Comparison of ENCODE assay signal across 1 cellular context in the genomic region with DNA sequence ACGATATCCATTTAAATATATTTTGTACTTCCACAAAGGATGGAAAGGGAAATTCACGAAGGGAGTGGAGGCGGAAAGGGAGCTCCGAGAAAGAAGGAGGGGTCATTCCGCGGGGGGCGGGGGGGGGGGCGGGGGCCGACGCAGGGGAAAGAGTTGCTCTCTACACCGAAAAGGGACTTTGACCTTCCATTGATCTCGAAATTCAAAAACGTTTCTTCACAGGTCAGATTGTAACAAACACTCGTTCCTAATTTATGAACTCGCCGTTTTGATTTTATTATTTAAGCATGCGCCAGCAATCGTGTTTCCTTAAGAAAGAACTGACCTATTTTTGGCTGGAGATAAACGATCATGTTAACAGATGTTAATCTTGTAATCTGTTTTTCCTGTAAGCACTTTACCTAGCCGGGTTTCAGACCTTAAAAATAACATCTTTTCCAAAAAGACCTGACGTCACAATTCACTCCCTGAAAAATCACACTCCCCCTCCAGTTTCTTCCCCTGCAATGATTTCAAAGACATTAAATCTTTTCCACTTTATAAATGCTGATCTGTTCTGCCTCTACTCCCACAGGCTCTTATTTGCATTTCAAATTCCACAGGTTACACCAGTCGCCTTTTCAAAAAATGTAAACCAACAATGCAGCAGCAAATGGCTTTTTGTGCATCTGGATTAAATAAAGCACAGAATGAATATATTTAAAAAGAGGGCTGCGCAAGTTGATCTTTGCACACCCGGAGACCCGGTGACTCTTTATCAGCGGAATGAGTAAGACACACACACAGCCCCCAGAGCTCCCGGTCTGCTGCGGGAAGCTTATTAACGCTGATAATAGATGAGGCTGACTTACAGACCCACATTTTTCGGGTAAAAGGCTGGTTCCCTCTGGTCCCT.
A peak's percentile ranks its signal among the peaks of the same experiment; 100 is the strongest.
TF ChIP-seq lines count a peak whose summit lies in the region.

No MANE protein-coding gene starts in this region.

TF ChIP-seq in HepG2, 621 proteins besides CTCF, POLR2A, EP300 and RAD21 (continued from another document and continues in another):
- TF ChIP-seq, protein P1, sequence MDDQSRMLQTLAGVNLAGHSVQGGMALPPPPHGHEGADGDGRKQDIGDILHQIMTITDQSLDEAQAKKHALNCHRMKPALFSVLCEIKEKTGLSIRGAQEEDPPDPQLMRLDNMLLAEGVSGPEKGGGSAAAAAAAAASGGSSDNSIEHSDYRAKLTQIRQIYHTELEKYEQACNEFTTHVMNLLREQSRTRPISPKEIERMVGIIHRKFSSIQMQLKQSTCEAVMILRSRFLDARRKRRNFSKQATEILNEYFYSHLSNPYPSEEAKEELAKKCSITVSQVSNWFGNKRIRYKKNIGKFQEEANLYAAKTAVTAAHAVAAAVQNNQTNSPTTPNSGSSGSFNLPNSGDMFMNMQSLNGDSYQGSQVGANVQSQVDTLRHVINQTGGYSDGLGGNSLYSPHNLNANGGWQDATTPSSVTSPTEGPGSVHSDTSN (CRISPR knock-in tag; IDR thresholded peaks at IDR 0.05; ENCODE audit: borderline replicate concordance): no peak
- peak; percentile 0; the same call in 1 of the 2 replicates for TF ChIP-seq CREM (IDR thresholded peaks at IDR 0.05)
- no peak for TF ChIP-seq CREM (CRISPR knock-in tag; IDR thresholded peaks at IDR 0.05)
- no peak for TF ChIP-seq ZNF343 (CRISPR knock-in tag; IDR thresholded peaks at IDR 0.05)
- TF ChIP-seq, protein P2, sequence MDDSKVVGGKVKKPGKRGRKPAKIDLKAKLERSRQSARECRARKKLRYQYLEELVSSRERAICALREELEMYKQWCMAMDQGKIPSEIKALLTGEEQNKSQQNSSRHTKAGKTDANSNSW (CRISPR knock-in tag; IDR thresholded peaks at IDR 0.05; ENCODE audit: borderline replicate concordance): no peak
- no peak for TF ChIP-seq RFXAP (CRISPR knock-in tag; IDR thresholded peaks at IDR 0.05; ENCODE audit: borderline replicate concordance)
- peak; percentile 47; the same call in 1 of the 2 replicates for TF ChIP-seq ATF7 (IDR thresholded peaks at IDR 0.05)
- TF ChIP-seq ATF7 (CRISPR knock-in tag; IDR thresholded peaks at IDR 0.05): no peak
- no peak for TF ChIP-seq ZNF543 (CRISPR knock-in tag; IDR thresholded peaks at IDR 0.05)
- no peak for TF ChIP-seq HCFC1 (IDR thresholded peaks at IDR 0.05; ENCODE audit: low read depth, low read length)
- TF ChIP-seq, protein P3, sequence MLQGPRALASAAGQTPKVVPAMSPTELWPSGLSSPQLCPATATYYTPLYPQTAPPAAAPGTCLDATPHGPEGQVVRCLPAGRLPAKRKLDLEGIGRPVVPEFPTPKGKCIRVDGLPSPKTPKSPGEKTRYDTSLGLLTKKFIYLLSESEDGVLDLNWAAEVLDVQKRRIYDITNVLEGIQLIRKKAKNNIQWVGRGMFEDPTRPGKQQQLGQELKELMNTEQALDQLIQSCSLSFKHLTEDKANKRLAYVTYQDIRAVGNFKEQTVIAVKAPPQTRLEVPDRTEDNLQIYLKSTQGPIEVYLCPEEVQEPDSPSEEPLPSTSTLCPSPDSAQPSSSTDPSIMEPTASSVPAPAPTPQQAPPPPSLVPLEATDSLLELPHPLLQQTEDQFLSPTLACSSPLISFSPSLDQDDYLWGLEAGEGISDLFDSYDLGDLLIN (CRISPR knock-in tag; IDR thresholded peaks at IDR 0.05; ENCODE audit: borderline replicate concordance): no peak
- TF ChIP-seq ZSCAN22 (CRISPR knock-in tag; IDR thresholded peaks at IDR 0.05): no peak
- TF ChIP-seq SAFB2 (CRISPR knock-in tag; IDR thresholded peaks at IDR 0.05; ENCODE audit: borderline replicate concordance, low read depth): no peak
- TF ChIP-seq SRY (CRISPR knock-in tag; IDR thresholded peaks at IDR 0.05): no peak
- TF ChIP-seq, protein P4, sequence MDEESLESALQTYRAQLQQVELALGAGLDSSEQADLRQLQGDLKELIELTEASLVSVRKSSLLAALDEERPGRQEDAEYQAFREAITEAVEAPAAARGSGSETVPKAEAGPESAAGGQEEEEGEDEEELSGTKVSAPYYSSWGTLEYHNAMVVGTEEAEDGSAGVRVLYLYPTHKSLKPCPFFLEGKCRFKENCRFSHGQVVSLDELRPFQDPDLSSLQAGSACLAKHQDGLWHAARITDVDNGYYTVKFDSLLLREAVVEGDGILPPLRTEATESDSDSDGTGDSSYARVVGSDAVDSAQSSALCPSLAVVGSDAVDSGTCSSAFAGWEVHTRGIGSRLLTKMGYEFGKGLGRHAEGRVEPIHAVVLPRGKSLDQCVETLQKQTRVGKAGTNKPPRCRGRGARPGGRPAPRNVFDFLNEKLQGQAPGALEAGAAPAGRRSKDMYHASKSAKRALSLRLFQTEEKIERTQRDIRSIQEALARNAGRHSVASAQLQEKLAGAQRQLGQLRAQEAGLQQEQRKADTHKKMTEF (CRISPR knock-in tag; IDR thresholded peaks at IDR 0.05): peak; percentile 46; the same call in 1 of the 2 replicates
- TF ChIP-seq ZNF430 (CRISPR knock-in tag; IDR thresholded peaks at IDR 0.05): no peak
- no peak for TF ChIP-seq KDM1A (CRISPR knock-in tag; IDR thresholded peaks at IDR 0.05)
- TF ChIP-seq, protein P5, sequence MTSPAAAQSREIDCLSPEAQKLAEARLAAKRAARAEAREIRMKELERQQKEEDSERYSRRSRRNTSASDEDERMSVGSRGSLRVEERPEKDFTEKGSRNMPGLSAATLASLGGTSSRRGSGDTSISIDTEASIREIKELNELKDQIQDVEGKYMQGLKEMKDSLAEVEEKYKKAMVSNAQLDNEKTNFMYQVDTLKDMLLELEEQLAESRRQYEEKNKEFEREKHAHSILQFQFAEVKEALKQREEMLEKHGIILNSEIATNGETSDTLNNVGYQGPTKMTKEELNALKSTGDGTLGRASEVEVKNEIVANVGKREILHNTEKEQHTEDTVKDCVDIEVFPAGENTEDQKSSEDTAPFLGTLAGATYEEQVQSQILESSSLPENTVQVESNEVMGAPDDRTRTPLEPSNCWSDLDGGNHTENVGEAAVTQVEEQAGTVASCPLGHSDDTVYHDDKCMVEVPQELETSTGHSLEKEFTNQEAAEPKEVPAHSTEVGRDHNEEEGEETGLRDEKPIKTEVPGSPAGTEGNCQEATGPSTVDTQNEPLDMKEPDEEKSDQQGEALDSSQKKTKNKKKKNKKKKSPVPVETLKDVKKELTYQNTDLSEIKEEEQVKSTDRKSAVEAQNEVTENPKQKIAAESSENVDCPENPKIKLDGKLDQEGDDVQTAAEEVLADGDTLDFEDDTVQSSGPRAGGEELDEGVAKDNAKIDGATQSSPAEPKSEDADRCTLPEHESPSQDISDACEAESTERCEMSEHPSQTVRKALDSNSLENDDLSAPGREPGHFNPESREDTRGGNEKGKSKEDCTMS (CRISPR knock-in tag; conservative IDR thresholded peaks at IDR 0.05): no peak
- TF ChIP-seq ATRX (CRISPR knock-in tag; IDR thresholded peaks at IDR 0.05; ENCODE audit: borderline replicate concordance): no peak
- TF ChIP-seq FOSL2 (CRISPR knock-in tag; IDR thresholded peaks at IDR 0.05): peak; percentile 73
- TF ChIP-seq, protein P6, sequence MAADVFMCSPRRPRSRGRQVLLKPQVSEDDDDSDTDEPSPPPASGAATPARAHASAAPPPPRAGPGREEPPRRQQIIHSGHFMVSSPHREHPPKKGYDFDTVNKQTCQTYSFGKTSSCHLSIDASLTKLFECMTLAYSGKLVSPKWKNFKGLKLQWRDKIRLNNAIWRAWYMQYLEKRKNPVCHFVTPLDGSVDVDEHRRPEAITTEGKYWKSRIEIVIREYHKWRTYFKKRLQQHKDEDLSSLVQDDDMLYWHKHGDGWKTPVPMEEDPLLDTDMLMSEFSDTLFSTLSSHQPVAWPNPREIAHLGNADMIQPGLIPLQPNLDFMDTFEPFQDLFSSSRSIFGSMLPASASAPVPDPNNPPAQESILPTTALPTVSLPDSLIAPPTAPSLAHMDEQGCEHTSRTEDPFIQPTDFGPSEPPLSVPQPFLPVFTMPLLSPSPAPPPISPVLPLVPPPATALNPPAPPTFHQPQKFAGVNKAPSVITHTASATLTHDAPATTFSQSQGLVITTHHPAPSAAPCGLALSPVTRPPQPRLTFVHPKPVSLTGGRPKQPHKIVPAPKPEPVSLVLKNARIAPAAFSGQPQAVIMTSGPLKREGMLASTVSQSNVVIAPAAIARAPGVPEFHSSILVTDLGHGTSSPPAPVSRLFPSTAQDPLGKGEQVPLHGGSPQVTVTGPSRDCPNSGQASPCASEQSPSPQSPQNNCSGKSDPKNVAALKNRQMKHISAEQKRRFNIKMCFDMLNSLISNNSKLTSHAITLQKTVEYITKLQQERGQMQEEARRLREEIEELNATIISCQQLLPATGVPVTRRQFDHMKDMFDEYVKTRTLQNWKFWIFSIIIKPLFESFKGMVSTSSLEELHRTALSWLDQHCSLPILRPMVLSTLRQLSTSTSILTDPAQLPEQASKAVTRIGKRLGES (CRISPR knock-in tag; IDR thresholded peaks at IDR 0.05; ENCODE audit: borderline replicate concordance): no peak
- TF ChIP-seq ZNF570 (CRISPR knock-in tag; IDR thresholded peaks at IDR 0.05; ENCODE audit: borderline replicate concordance): no peak
- TF ChIP-seq ZNF234 (CRISPR knock-in tag; conservative IDR thresholded peaks at IDR 0.05): no peak
- TF ChIP-seq DNMT3B (CRISPR knock-in tag; conservative IDR thresholded peaks at IDR 0.05): 0 out of 2 replicates have a peak, but pooled peaks have one; percentile 58
- TF ChIP-seq ZNF20 (CRISPR knock-in tag; IDR thresholded peaks at IDR 0.05): no peak
- no peak for TF ChIP-seq ZNF558 (CRISPR knock-in tag; IDR thresholded peaks at IDR 0.05; ENCODE audit: borderline replicate concordance)
- TF ChIP-seq ZNF878 (CRISPR knock-in tag; IDR thresholded peaks at IDR 0.05): 0 out of 2 replicates have a peak, but pooled peaks have one; percentile 9
- no peak for TF ChIP-seq ZNF782 (CRISPR knock-in tag; IDR thresholded peaks at IDR 0.05; ENCODE audit: borderline replicate concordance)
- TF ChIP-seq SYNCRIP (IDR thresholded peaks at IDR 0.05; ENCODE audit: insufficient read depth, low read depth, low read length): no peak
- TF ChIP-seq, protein P7, sequence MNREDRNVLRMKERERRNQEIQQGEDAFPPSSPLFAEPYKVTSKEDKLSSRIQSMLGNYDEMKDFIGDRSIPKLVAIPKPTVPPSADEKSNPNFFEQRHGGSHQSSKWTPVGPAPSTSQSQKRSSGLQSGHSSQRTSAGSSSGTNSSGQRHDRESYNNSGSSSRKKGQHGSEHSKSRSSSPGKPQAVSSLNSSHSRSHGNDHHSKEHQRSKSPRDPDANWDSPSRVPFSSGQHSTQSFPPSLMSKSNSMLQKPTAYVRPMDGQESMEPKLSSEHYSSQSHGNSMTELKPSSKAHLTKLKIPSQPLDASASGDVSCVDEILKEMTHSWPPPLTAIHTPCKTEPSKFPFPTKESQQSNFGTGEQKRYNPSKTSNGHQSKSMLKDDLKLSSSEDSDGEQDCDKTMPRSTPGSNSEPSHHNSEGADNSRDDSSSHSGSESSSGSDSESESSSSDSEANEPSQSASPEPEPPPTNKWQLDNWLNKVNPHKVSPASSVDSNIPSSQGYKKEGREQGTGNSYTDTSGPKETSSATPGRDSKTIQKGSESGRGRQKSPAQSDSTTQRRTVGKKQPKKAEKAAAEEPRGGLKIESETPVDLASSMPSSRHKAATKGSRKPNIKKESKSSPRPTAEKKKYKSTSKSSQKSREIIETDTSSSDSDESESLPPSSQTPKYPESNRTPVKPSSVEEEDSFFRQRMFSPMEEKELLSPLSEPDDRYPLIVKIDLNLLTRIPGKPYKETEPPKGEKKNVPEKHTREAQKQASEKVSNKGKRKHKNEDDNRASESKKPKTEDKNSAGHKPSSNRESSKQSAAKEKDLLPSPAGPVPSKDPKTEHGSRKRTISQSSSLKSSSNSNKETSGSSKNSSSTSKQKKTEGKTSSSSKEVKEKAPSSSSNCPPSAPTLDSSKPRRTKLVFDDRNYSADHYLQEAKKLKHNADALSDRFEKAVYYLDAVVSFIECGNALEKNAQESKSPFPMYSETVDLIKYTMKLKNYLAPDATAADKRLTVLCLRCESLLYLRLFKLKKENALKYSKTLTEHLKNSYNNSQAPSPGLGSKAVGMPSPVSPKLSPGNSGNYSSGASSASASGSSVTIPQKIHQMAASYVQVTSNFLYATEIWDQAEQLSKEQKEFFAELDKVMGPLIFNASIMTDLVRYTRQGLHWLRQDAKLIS (CRISPR knock-in tag; IDR thresholded peaks at IDR 0.05): peak; percentile 36; the same call in 1 of the 2 replicates
- no peak for TF ChIP-seq SNAI1 (CRISPR knock-in tag; IDR thresholded peaks at IDR 0.05; ENCODE audit: borderline replicate concordance)
- TF ChIP-seq GZF1 (CRISPR knock-in tag; IDR thresholded peaks at IDR 0.05): no peak
- TF ChIP-seq, protein P8, sequence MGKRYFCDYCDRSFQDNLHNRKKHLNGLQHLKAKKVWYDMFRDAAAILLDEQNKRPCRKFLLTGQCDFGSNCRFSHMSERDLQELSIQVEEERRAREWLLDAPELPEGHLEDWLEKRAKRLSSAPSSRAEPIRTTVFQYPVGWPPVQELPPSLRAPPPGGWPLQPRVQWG (CRISPR knock-in tag; IDR thresholded peaks at IDR 0.05; ENCODE audit: borderline replicate concordance, low read depth): no peak
- no peak for TF ChIP-seq ZNF138 (CRISPR knock-in tag; IDR thresholded peaks at IDR 0.05; ENCODE audit: low read depth)
- no peak for TF ChIP-seq BORCS8-MEF2B (CRISPR knock-in tag; IDR thresholded peaks at IDR 0.05)
- 0 out of 2 replicates have a peak, but pooled peaks have one; percentile 33 for TF ChIP-seq ZNF317 (CRISPR knock-in tag; IDR thresholded peaks at IDR 0.05)
- TF ChIP-seq CREB1 (IDR thresholded peaks at IDR 0.05): peak; percentile 90
- TF ChIP-seq CREB1 (CRISPR knock-in tag; IDR thresholded peaks at IDR 0.05): no peak
- no peak for TF ChIP-seq STAG1 (CRISPR knock-in tag; IDR thresholded peaks at IDR 0.05)
- TF ChIP-seq SIX1 (CRISPR knock-in tag; IDR thresholded peaks at IDR 0.05; ENCODE audit: borderline replicate concordance): no peak
- TF ChIP-seq, protein P9, sequence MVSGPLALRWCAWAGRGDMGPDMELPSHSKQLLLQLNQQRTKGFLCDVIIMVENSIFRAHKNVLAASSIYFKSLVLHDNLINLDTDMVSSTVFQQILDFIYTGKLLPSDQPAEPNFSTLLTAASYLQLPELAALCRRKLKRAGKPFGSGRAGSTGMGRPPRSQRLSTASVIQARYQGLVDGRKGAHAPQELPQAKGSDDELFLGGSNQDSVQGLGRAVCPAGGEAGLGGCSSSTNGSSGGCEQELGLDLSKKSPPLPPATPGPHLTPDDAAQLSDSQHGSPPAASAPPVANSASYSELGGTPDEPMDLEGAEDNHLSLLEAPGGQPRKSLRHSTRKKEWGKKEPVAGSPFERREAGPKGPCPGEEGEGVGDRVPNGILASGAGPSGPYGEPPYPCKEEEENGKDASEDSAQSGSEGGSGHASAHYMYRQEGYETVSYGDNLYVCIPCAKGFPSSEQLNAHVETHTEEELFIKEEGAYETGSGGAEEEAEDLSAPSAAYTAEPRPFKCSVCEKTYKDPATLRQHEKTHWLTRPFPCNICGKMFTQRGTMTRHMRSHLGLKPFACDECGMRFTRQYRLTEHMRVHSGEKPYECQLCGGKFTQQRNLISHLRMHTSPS (CRISPR knock-in tag; IDR thresholded peaks at IDR 0.05; ENCODE audit: low read depth): no peak
- TF ChIP-seq MEIS1 (CRISPR knock-in tag; IDR thresholded peaks at IDR 0.05; ENCODE audit: borderline replicate concordance): no peak
- TF ChIP-seq SIN3A (IDR thresholded peaks at IDR 0.05; ENCODE audit: borderline replicate concordance, low read depth, low read length): no peak
- TF ChIP-seq, protein P10, sequence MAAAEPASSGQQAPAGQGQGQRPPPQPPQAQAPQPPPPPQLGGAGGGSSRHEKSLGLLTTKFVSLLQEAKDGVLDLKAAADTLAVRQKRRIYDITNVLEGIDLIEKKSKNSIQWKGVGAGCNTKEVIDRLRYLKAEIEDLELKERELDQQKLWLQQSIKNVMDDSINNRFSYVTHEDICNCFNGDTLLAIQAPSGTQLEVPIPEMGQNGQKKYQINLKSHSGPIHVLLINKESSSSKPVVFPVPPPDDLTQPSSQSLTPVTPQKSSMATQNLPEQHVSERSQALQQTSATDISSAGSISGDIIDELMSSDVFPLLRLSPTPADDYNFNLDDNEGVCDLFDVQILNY (CRISPR knock-in tag; conservative IDR thresholded peaks at IDR 0.05): no peak
